ENCODE assay signal across 11 cellular contexts in genomic region chr3:97815149-97815917, GRCh38. TPM values are rescaled to one million over a fixed set of nuclear protein-coding genes. Genes with fewer than 3 reads are reported as not detected.
DNase-seq lines count a peak whose midpoint lies in the region; ATAC-seq and TF ChIP-seq lines count a peak whose summit lies in the region.
"Had no signal": no experiment of that assay in that cellular context is flagged by ENCODE, and none has a peak within 500 bp of the region (broad histone marks: within the 10 kb centered on the region; RNA-seq: fewer than 3 reads in every experiment).

No MANE protein-coding gene starts in this region.

- no peaks in the 10 kb centered on the region for H3K27me3 ChIP-seq in kidney epithelial cell (ENCODE audit: control insufficient read depth, insufficient read depth, low read length)

- H3K27me3 Mint-ChIP-seq in mesothelial cell of epicardium (ENCODE audit: low read depth): peaks cover 30% of the 10 kb centered on the region

- TF ChIP-seq CTCF in kidney epithelial cell (IDR thresholded peaks at IDR 0.05; ENCODE audit: insufficient read depth, low read length, poor library complexity, severe bottlenecking) (no peak), mesothelial cell of epicardium (IDR thresholded peaks at IDR 0.05; ENCODE audit: unreplicated experiment) (no peak)

- no peak overlapping the region for H3K27ac Mint-ChIP-seq in mesothelial cell of epicardium
- H3K27ac Mint-ChIP-seq: IgD-negative memory B cell had no signal

- ATAC-seq in HG02852 (IDR thresholded peaks at IDR 0.05; ENCODE audit: unreplicated experiment) (peak; percentile 57), HG03520 (IDR thresholded peaks at IDR 0.05; ENCODE audit: unreplicated experiment) (no peak), GM19452 (IDR thresholded peaks at IDR 0.05; ENCODE audit: unreplicated experiment) (no peak)

- H3K36me3 ChIP-seq in kidney epithelial cell (ENCODE audit: control insufficient read depth, insufficient read depth, low read length): no peaks in the 10 kb centered on the region

- peak; percentile 19 for DNase-seq in EH (ENCODE audit: low read depth)
- DNase-seq in activated CD4-positive, alpha-beta T cell treated with anti-CD3 and anti-CD28 coated beads, Interleukin-2, amount 50 U/mL, for 1 hour: peak; percentile 4
- DNase-seq in kidney epithelial cell (ENCODE audit: low read depth): peak; percentile 29
- DNase-seq in GOT3 (lab: John Stamatoyannopoulos, UW): no peak
- DNase-seq in mesothelial cell of epicardium (ENCODE audit: low spot score in 2 of 2, unreplicated experiment in 2 of 2): no peak
- DNase-seq: kidney glomerular epithelial cell, retina had no signal

- no peaks in the 10 kb centered on the region for H3K4me1 Mint-ChIP-seq in mesothelial cell of epicardium

- no peaks in the 10 kb centered on the region for H3K36me3 Mint-ChIP-seq in mesothelial cell of epicardium

- no peaks in the 10 kb centered on the region for H3K9me3 Mint-ChIP-seq in mesothelial cell of epicardium
- H3K9me3 Mint-ChIP-seq: IgD-negative memory B cell had no signal

- H3K4me3 Mint-ChIP-seq in mesothelial cell of epicardium: no peak overlapping the region
- H3K4me3 Mint-ChIP-seq: IgD-negative memory B cell had no signal

- H3K4me3 ChIP-seq in kidney epithelial cell (ENCODE audit: low read depth, low read length): no peak overlapping the region

RNA-seq across cellular contexts. Expression of gene CRYBG3, which starts 6.5 kb away (rescaled TPM):
- total RNA-seq in kidney epithelial cell: 10.5 and 13.1 TPM in 2 replicates
- total RNA-seq in mesothelial cell of epicardium: 5.7 to 6.8 TPM (median 5.8 TPM) in 3 replicates

RNA-seq across cellular contexts. Expression of gene ARL6, which starts 50.8 kb away (rescaled TPM):
- total RNA-seq in kidney epithelial cell: 7.0 and 13.0 TPM in 2 replicates
- 7.0 to 8.9 TPM (median 8.2 TPM) in 3 replicates for total RNA-seq in mesothelial cell of epicardium

Comparison
In these comparisons a context has a peak if more than half of its experiments do, and no peak if none do; other contexts are left out.
1. DNase-seq: peak in EH (single experiment), activated CD4-positive, alpha-beta T cell treated with anti-CD3 and anti-CD28 coated beads, Interleukin-2, amount 50 U/mL, for 1 hour (single experiment) and kidney epithelial cell (single experiment); none in GOT3 (single experiment) and mesothelial cell of epicardium (0 of 2).